19 cellular contexts compared by ENCODE assay signal in the genomic region with DNA sequence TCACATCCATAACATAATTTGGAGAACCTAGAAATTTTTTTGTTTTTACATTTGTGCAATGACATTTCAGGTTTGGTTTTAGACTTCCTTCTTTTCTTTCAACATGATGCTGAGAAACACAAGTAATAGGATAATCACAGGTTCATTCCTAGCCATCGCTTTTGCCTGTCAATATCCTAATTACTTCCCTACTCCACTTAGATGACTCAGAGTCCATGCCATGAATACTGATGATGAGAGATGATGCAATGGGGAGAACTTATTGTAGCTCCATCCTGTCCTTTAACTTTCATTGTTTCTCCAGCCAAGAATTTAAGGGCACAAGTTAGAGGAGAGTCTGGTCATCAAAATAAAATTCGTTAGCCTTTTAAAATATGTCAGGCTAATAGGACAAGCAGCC.
DNase-seq lines count a peak whose midpoint lies in the region; ATAC-seq and TF ChIP-seq lines count a peak whose summit lies in the region.
"Had no signal": no experiment of that assay in that cellular context is flagged by ENCODE, and none has a peak within 500 bp of the region (broad histone marks: within the 10 kb centered on the region; RNA-seq: fewer than 3 reads in every experiment).

No MANE protein-coding gene starts in this region.

- H3K27me3 Mint-ChIP-seq in osteocyte (ENCODE audit: unreplicated experiment) = peaks cover 8% of the 10 kb centered on the region

- H3K36me3 Mint-ChIP-seq in osteocyte (ENCODE audit: unreplicated experiment) = no peaks in the 10 kb centered on the region

- H3K36me3 ChIP-seq in HEK293 (ENCODE audit: control insufficient read depth in 2 of 2, insufficient read depth in 1 of 2, low read length in 2 of 2) = no peaks in the 10 kb centered on the region
- H3K36me3 ChIP-seq: esophagus muscularis mucosa, stomach, vagina had no signal

- no peak overlapping the region for H3K4me3 Mint-ChIP-seq in osteocyte (ENCODE audit: unreplicated experiment)
- H3K4me3 Mint-ChIP-seq: T-helper 1 cell treated with Interleukin-12 subunit alpha and Interleukin-12 subunit beta and Interleukin-4 antibody, amounts not matched to agents 30 μg/mL and 1 μg/mL, for 36 hours had no signal

- no peaks in the 10 kb centered on the region for H3K4me1 ChIP-seq in HEK293 (ENCODE audit: control insufficient read depth, insufficient read depth, low read length)
- H3K4me1 ChIP-seq: body of pancreas, Caco-2, esophagus muscularis mucosa, stomach, vagina had no signal

- TF ChIP-seq CTCF in HEK293 (tag by site-specific recombination; IDR thresholded peaks at IDR 0.05) (no peak), fibroblast of the aortic adventitia (IDR thresholded peaks at IDR 0.05; ENCODE audit: insufficient read depth, low read length) (no peak), osteocyte (IDR thresholded peaks at IDR 0.05) (no peak)

- ATAC-seq in HG02763 (IDR thresholded peaks at IDR 0.05; ENCODE audit: unreplicated experiment) = no peak
- ATAC-seq: activated CD4-positive, CD25-positive, alpha-beta regulatory T cell treated with anti-CD3 and anti-CD28 coated beads, Interleukin-2, amount 50 U/mL, for 24 hours; body of pancreas had no signal

- H3K9me3 ChIP-seq in HEK293 (ENCODE audit: control insufficient read depth, insufficient read depth, low read depth, low read length) = no peaks in the 10 kb centered on the region
- H3K9me3 ChIP-seq: body of pancreas, Caco-2, esophagus muscularis mucosa, stomach, vagina had no signal

- peaks cover 9% of the 10 kb centered on the region for H3K4me1 Mint-ChIP-seq in osteocyte (ENCODE audit: unreplicated experiment)

- in situ Hi-C loops in Caki2 (cut with HindIII; ENCODE audit: low pct_unique_long_range_greater_than_20kb, low sequenced_read_pairs) = no loop called here

- no peaks in the 10 kb centered on the region for H3K9me3 Mint-ChIP-seq in osteocyte (ENCODE audit: unreplicated experiment)
- H3K9me3 Mint-ChIP-seq: T-helper 1 cell treated with Interleukin-12 subunit alpha and Interleukin-12 subunit beta and Interleukin-4 antibody, amounts not matched to agents 30 μg/mL and 1 μg/mL, for 36 hours had no signal

- no peak overlapping the region for H3K27ac ChIP-seq in HEK293 (ENCODE audit: extremely low read depth, low read depth, low read length)
- H3K27ac ChIP-seq: body of pancreas, esophagus muscularis mucosa, stomach, vagina had no signal

- POLR2A ChIA-PET in HEK293 (lab: Yijun Ruan, JAX) = no interaction called here

- no peak overlapping the region for H3K27ac Mint-ChIP-seq in osteocyte (ENCODE audit: unreplicated experiment)
- H3K27ac Mint-ChIP-seq: T-helper 1 cell treated with Interleukin-12 subunit alpha and Interleukin-12 subunit beta and Interleukin-4 antibody, amounts not matched to agents 30 μg/mL and 1 μg/mL, for 36 hours had no signal

- DNase-seq in Caki2 (ENCODE audit: low read depth) (peak; percentile 34), SW480 (ENCODE audit: low spot score) (peak; percentile 86), fibroblast of the aortic adventitia (ENCODE audit: low read depth) (peak; percentile 26), NOMO-1 treated with DMSO at 0.1 percent for 48 hours (lab: John Stamatoyannopoulos, UW; ENCODE audit: unreplicated experiment) (no peak), osteocyte (ENCODE audit: extremely low spot score, unreplicated experiment) (no peak)
- DNase-seq in stimulated activated CD4-positive, alpha-beta T cell treated with anti-CD3 and anti-CD28 coated beads, Interleukin-12 subunit alpha, Interleukin-12 subunit beta, amount 100 ng/mL, for 4 hours = no peak
- DNase-seq: body of pancreas, Caco-2, dermis blood vessel endothelial cell, NCI-H187 treated with DMSO at 0.1 percent for 48 hours, NCI-H524, posterior cingulate gyrus, stomach had no signal

- CTCF ChIA-PET in HEK293 (lab: Yijun Ruan, JAX) = interaction anchor here (0.8 kb wide), 1 partner anchor 83 kb away, joined by 4 read pairs; no protein-coding TSS in a partner anchor

- no peak overlapping the region for H3K4me3 ChIP-seq in HEK293 (ENCODE audit: low read depth, low read length)
- no peak overlapping the region for H3K4me3 ChIP-seq in fibroblast of the aortic adventitia (ENCODE audit: low read depth, low read length)
- H3K4me3 ChIP-seq: body of pancreas, esophagus muscularis mucosa, stomach, vagina had no signal

TF ChIP-seq in HEK293, 187 proteins besides CTCF, POLR2A, EP300 and RAD21 (continues in another document):
- TF ChIP-seq SETDB1 (IDR thresholded peaks at IDR 0.05; ENCODE audit: insufficient read length, low read length) = no peak
- peak; percentile 78 for TF ChIP-seq ZNF184 (tag by site-specific recombination; IDR thresholded peaks at IDR 0.05)
- no peak for TF ChIP-seq PRDM6 (tag by site-specific recombination; IDR thresholded peaks at IDR 0.05)
- 0 out of 2 replicates have a peak, but pooled peaks have one; percentile 19 for TF ChIP-seq ZNF335 (tag by site-specific recombination; conservative IDR thresholded peaks at IDR 0.05)
- no peak for TF ChIP-seq ZNF600 (tag by site-specific recombination; IDR thresholded peaks at IDR 0.05)
- TF ChIP-seq ZBTB1 (tag by site-specific recombination; IDR thresholded peaks at IDR 0.05) = no peak
- TF ChIP-seq ZBTB26 (tag by site-specific recombination; optimal IDR thresholded peaks at IDR 0.05) = no peak
- TF ChIP-seq ZEB2 (tag by site-specific recombination; IDR thresholded peaks at IDR 0.05) = peak; percentile 56; the same call in 1 of the 2 replicates
- no peak for TF ChIP-seq ZNF366 (tag by site-specific recombination; conservative IDR thresholded peaks at IDR 0.05)
- TF ChIP-seq, protein P1, sequence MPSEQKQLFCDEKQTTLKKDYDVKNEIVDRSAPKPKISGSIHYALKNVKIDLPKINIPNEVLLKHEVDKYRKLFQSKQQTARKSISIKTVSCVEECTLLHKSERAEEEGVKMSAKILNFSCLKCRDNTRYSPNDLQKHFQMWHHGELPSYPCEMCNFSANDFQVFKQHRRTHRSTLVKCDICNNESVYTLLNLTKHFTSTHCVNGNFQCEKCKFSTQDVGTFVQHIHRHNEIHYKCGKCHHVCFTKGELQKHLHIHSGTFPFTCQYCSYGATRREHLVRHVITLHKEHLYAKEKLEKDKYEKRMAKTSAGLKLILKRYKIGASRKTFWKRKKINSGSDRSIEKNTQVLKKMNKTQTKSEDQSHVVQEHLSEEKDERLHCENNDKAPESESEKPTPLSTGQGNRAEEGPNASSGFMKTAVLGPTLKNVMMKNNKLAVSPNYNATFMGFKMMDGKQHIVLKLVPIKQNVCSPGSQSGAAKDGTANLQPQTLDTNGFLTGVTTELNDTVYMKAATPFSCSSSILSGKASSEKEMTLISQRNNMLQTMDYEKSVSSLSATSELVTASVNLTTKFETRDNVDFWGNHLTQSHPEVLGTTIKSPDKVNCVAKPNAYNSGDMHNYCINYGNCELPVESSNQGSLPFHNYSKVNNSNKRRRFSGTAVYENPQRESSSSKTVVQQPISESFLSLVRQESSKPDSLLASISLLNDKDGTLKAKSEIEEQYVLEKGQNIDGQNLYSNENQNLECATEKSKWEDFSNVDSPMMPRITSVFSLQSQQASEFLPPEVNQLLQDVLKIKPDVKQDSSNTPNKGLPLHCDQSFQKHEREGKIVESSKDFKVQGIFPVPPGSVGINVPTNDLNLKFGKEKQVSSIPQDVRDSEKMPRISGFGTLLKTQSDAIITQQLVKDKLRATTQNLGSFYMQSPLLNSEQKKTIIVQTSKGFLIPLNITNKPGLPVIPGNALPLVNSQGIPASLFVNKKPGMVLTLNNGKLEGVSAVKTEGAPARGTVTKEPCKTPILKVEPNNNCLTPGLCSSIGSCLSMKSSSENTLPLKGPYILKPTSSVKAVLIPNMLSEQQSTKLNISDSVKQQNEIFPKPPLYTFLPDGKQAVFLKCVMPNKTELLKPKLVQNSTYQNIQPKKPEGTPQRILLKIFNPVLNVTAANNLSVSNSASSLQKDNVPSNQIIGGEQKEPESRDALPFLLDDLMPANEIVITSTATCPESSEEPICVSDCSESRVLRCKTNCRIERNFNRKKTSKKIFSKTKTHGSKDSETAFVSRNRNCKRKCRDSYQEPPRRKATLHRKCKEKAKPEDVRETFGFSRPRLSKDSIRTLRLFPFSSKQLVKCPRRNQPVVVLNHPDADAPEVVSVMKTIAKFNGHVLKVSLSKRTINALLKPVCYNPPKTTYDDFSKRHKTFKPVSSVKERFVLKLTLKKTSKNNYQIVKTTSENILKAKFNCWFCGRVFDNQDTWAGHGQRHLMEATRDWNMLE (tag by site-specific recombination; conservative IDR thresholded peaks at IDR 0.05; ENCODE audit: low read depth) = peak; percentile 53; the same call in 1 of the 2 replicates
- no peak for TF ChIP-seq ZNF223 (tag by site-specific recombination; IDR thresholded peaks at IDR 0.05)

Comparison
In these comparisons a context has a peak if more than half of its experiments do, and no peak if none do; other contexts are left out.
1. DNase-seq: peak in Caki2 (single experiment), SW480 (single experiment) and fibroblast of the aortic adventitia (single experiment); none in NOMO-1 treated with DMSO at 0.1 percent for 48 hours (single experiment), stimulated activated CD4-positive, alpha-beta T cell treated with anti-CD3 and anti-CD28 coated beads, Interleukin-12 subunit alpha, Interleukin-12 subunit beta, amount 100 ng/mL, for 4 hours (single experiment) and osteocyte (single experiment).